ENCODE assay signal across 12 cellular contexts in the genomic region with DNA sequence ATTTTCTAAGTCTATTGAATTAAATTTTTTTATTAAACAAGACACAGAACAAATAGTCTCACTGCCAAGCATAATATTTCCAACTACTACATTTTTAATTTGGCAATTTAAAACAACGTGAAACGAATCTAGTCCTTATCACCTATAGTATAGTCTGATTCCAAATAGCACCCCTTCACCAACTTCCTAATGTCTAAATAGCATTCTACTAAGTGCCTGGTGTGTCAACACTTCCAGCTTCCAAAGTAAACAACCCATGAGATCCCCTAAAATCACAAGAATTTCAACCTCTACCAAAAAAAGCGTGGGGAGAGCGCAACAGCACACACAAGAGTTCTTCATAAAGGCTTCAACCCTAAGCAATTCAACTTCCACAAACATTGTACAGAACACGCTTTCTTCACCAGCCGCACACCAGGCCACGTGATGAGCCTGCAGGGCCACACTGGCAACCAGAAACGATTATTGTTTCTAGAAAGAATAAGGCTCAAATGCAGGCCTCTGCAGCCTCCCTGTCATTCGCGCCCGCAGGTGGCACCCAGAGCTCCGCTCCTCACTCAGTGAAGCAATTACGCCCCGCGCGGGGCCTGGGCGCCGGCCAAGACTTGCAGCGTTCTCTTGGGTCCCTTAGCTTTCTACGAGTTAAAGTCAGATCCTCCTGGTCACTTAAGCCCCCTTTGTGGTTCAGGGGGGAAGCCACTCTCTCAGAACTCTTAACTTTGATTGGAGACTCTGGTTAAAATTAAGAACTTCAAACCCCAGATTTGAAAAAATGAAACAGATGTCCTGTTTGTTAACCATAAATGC. TPM values are rescaled to one million over a fixed set of nuclear protein-coding genes. Genes with fewer than 3 reads are reported as not detected.
DNase-seq lines count a peak whose midpoint lies in the region; ATAC-seq and TF ChIP-seq lines count a peak whose summit lies in the region.
"Had no signal": no experiment of that assay in that cellular context is flagged by ENCODE, and none has a peak within 500 bp of the region (broad histone marks: within the 10 kb centered on the region; RNA-seq: fewer than 3 reads in every experiment).

No MANE protein-coding gene starts in this region.

- no peak overlapping the region for H3K4me3 ChIP-seq in hepatocyte
- peak overlapping the region; percentile 27 for H3K4me3 ChIP-seq in thoracic aorta
- H3K4me3 ChIP-seq in lower leg skin (ENCODE audit: low read depth, poor library complexity, severe bottlenecking) = no peak overlapping the region
- H3K4me3 ChIP-seq: BLaER1 treated with 17β-estradiol and CSF1 and Interleukin-3, amounts not matched to agents 10 nM and 100 nM; upper lobe of right lung had no signal

- H3K27ac ChIP-seq in hepatocyte (no peak overlapping the region), thoracic aorta (no peak overlapping the region)
- H3K27ac ChIP-seq: BLaER1 treated with 17β-estradiol and CSF1 and Interleukin-3, amounts not matched to agents 10 nM and 100 nM; upper lobe of right lung had no signal

- H4K20me1 ChIP-seq in hepatocyte (ENCODE audit: insufficient read depth, poor library complexity, severe bottlenecking) = no peaks in the 10 kb centered on the region
- H4K20me1 ChIP-seq: BLaER1 treated with 17β-estradiol and CSF1 and Interleukin-3, amounts not matched to agents 10 nM and 100 nM had no signal

- no peaks in the 10 kb centered on the region for H3K9me3 Mint-ChIP-seq in activated T-cell treated with anti-CD3 and anti-CD28 coated beads, Interleukin-2, amount 50 U/mL, for 72 hours
- H3K9me3 Mint-ChIP-seq in progenitor cell of endocrine pancreas (ENCODE audit: low read depth) = no peaks in the 10 kb centered on the region
- H3K9me3 Mint-ChIP-seq in activated naive CD4-positive, alpha-beta T cell treated with anti-CD3 and anti-CD28 coated beads, Interleukin-2, amount 50 U/mL, for 72 hours = peaks cover 0 to 3% of the 10 kb centered on the region in 2 donors
- H3K9me3 Mint-ChIP-seq: effector memory CD8-positive, alpha-beta T cell had no signal

- no peak for ATAC-seq in activated T-cell treated with anti-CD3 and anti-CD28 coated beads, Interleukin-2, amount 50 U/mL, for 72 hours (replicated peaks in 1 of 2)
- no peak for ATAC-seq in thoracic aorta (ENCODE audit: insufficient number of reproducible peaks, low FRiP score, low read depth)
- no peak for ATAC-seq in activated naive CD4-positive, alpha-beta T cell treated with anti-CD3 and anti-CD28 coated beads, Interleukin-2, amount 50 U/mL, for 72 hours
- ATAC-seq: effector memory CD8-positive, alpha-beta T cell had no signal

- no peak overlapping the region for H3K27ac Mint-ChIP-seq in activated T-cell treated with anti-CD3 and anti-CD28 coated beads, Interleukin-2, amount 50 U/mL, for 72 hours
- H3K27ac Mint-ChIP-seq in progenitor cell of endocrine pancreas = no peak overlapping the region
- H3K27ac Mint-ChIP-seq in activated naive CD4-positive, alpha-beta T cell treated with anti-CD3 and anti-CD28 coated beads, Interleukin-2, amount 50 U/mL, for 72 hours = no peak overlapping the region
- H3K27ac Mint-ChIP-seq: effector memory CD8-positive, alpha-beta T cell had no signal

- no peak for TF ChIP-seq POLR2A in lower leg skin (IDR thresholded peaks at IDR 0.05)

- TF ChIP-seq CTCF in hepatocyte (IDR thresholded peaks at IDR 0.05; ENCODE audit: poor library complexity) = no peak
- TF ChIP-seq CTCF in thoracic aorta (IDR thresholded peaks at IDR 0.05) = no peak
- TF ChIP-seq CTCF in lower leg skin (IDR thresholded peaks at IDR 0.05) = no peak
- TF ChIP-seq CTCF in progenitor cell of endocrine pancreas (IDR thresholded peaks at IDR 0.05; ENCODE audit: unreplicated experiment) = no peak

- peaks cover 24% of the 10 kb centered on the region for H3K4me1 Mint-ChIP-seq in activated T-cell treated with anti-CD3 and anti-CD28 coated beads, Interleukin-2, amount 50 U/mL, for 72 hours (ENCODE audit: low read depth)
- peaks cover 13% of the 10 kb centered on the region for H3K4me1 Mint-ChIP-seq in progenitor cell of endocrine pancreas (ENCODE audit: low read depth)

- peak overlapping the region; percentile 54 to 56 for H3K4me3 Mint-ChIP-seq in activated T-cell treated with anti-CD3 and anti-CD28 coated beads, Interleukin-2, amount 50 U/mL, for 72 hours
- H3K4me3 Mint-ChIP-seq in progenitor cell of endocrine pancreas (ENCODE audit: low read depth) = no peak overlapping the region
- H3K4me3 Mint-ChIP-seq: effector memory CD8-positive, alpha-beta T cell had no signal

- DNase-seq in activated T-cell treated with anti-CD3 and anti-CD28 coated beads, Interleukin-2, amount 50 U/mL, for 72 hours = no peak
- no peak for DNase-seq in activated T-cell treated with anti-CD3 and anti-CD28 coated beads, Interleukin-2, amount 50 U/mL, for 1 hour
- DNase-seq in RPMI7951 (ENCODE audit: low read depth) (peak; percentile 11), hepatocyte (ENCODE audit: low spot score) (no peak), thoracic aorta (ENCODE audit: low spot score) (no peak), lower leg skin (ENCODE audit: low spot score in 2 of 2) (no peak), progenitor cell of endocrine pancreas (ENCODE audit: low spot score, unreplicated experiment) (no peak)
- DNase-seq in activated naive CD4-positive, alpha-beta T cell treated with anti-CD3 and anti-CD28 coated beads, Interleukin-2, amount 50 U/mL, for 72 hours (ENCODE audit: low spot score in 2 of 2) = no peak
- DNase-seq: effector memory CD8-positive, alpha-beta T cell; NCI-H1436; upper lobe of right lung had no signal

- H3K36me3 ChIP-seq in hepatocyte (replicated peaks; ENCODE audit: insufficient read depth, low read depth) (no peaks in the 10 kb centered on the region), thoracic aorta (no peaks in the 10 kb centered on the region)
- H3K36me3 ChIP-seq: BLaER1 treated with 17β-estradiol and CSF1 and Interleukin-3, amounts not matched to agents 10 nM and 100 nM; upper lobe of right lung had no signal

- 44% methylated on average over 20 of the region's 20 CpGs for WGBS in hepatocyte (ENCODE audit: low lambda C conversion rate, missing lambda C conversion rate)
- 23 to 30% methylated on average over 20 of the region's 20 CpGs for WGBS in lower leg skin, 2 donors

- no peaks in the 10 kb centered on the region for H3K4me1 ChIP-seq in hepatocyte (ENCODE audit: insufficient read depth)
- H3K4me1 ChIP-seq in thoracic aorta (ENCODE audit: control insufficient read depth in 1 of 2, low read depth in 2 of 2) = peaks cover 2 to 19% of the 10 kb centered on the region in 2 donors

- peaks cover 34% of the 10 kb centered on the region for H3K27me3 Mint-ChIP-seq in activated T-cell treated with anti-CD3 and anti-CD28 coated beads, Interleukin-2, amount 50 U/mL, for 72 hours (ENCODE audit: low read depth)
- peaks cover 13% of the 10 kb centered on the region for H3K27me3 Mint-ChIP-seq in progenitor cell of endocrine pancreas

- H3K36me3 Mint-ChIP-seq in activated T-cell treated with anti-CD3 and anti-CD28 coated beads, Interleukin-2, amount 50 U/mL, for 72 hours (ENCODE audit: insufficient read depth in 2 of 2) = no peaks in the 10 kb centered on the region
- H3K36me3 Mint-ChIP-seq in progenitor cell of endocrine pancreas (ENCODE audit: insufficient read depth) = peaks cover 4% of the 10 kb centered on the region
- peaks cover 8 to 19% of the 10 kb centered on the region in 2 donors for H3K36me3 Mint-ChIP-seq in activated naive CD4-positive, alpha-beta T cell treated with anti-CD3 and anti-CD28 coated beads, Interleukin-2, amount 50 U/mL, for 72 hours

- no peaks in the 10 kb centered on the region for H3K9me3 ChIP-seq in hepatocyte (ENCODE audit: low read depth)
- no peaks in the 10 kb centered on the region for H3K9me3 ChIP-seq in thoracic aorta
- H3K9me3 ChIP-seq: upper lobe of right lung had no signal

- peak overlapping the region; percentile 42 for H3K4me2 ChIP-seq in hepatocyte
- H3K4me2 ChIP-seq: BLaER1 treated with 17β-estradiol and CSF1 and Interleukin-3, amounts not matched to agents 10 nM and 100 nM had no signal

- no peaks in the 10 kb centered on the region for H3K9me2 ChIP-seq in hepatocyte (replicated peaks; ENCODE audit: insufficient read depth)

- H2AFZ ChIP-seq in hepatocyte = no peak overlapping the region

- intact Hi-C loops in lower leg skin (cut with DNase I; ENCODE audit: low total_unique reads) = no loop called here

- H3K27me3 ChIP-seq in hepatocyte (peaks cover 83% of the 10 kb centered on the region), thoracic aorta (replicated peaks; ENCODE audit: insufficient read depth) (peaks cover 39% of the 10 kb centered on the region)

- no peaks in the 10 kb centered on the region for H3K79me2 ChIP-seq in hepatocyte

RNA-seq across cellular contexts. Expression of a gene that starts 18.4 kb away (rescaled TPM):
- total RNA-seq in activated T-cell treated with anti-CD3 and anti-CD28 coated beads, Interleukin-2, amount 50 U/mL, for 72 hours = under 1 TPM in 1 of 2 donors, not detected in 1; 0.07 TPM
- not detected in 2 replicates for total RNA-seq in RPMI7951 (2014; rRNA removed; shearing (Covaris generic))
- total RNA-seq in hepatocyte (0.20 and 0.30 TPM in 2 replicates), thoracic aorta (not detected), lower leg skin (1 to 10 TPM in 1 of 4 donors, under 1 TPM in 3; 0.66 to 1.1 (median 0.75) TPM), progenitor cell of endocrine pancreas (6.9 and 7.4 TPM in 2 replicates)
- polyA plus RNA-seq in hepatocyte = 0.88 TPM in 1 of 2 replicates, not detected in the other
- total RNA-seq in activated naive CD4-positive, alpha-beta T cell treated with anti-CD3 and anti-CD28 coated beads, Interleukin-2, amount 50 U/mL, for 72 hours = not detected
- total RNA-seq: upper lobe of right lung had no signal
